In genomic region chr19:47106819-47107200, GRCh38 we compare ENCODE assay signal across 8 cellular contexts. TPM values are rescaled to one million over a fixed set of nuclear protein-coding genes. Genes with fewer than 3 reads are reported as not detected.
DNase-seq lines count a peak whose midpoint lies in the region; ATAC-seq and TF ChIP-seq lines count a peak whose summit lies in the region.

No MANE protein-coding gene starts in this region.

- intact Hi-C loops in activated T-helper 1 cell treated with anti-CD3 and anti-CD28 coated beads, Interleukin-12 subunit alpha, Interleukin-12 subunit beta, Interleukin-2, Interleukin-4 antibody, amounts not matched to agents 30 ng/mL and 10 ng/mL and 1 ng/mL, durations not matched to agents 14 hours and 24 hours and 36 hours (cut with micrococcal nuclease): loop anchor here (1.0 kb wide), 2 partner anchors 13 to 28 kb away; no protein-coding TSS in a partner anchor
- intact Hi-C loops in heart right ventricle (cut with DNase I): loop anchor here in 1 of 10 donors (10.0 kb wide), 1 partner anchor 252 kb away; the partner anchor contains the start of gene AP2S1

- TF ChIP-seq CTCF in GM23338 (conservative IDR thresholded peaks at IDR 0.05; ENCODE audit: low read depth in 2 of 2) (no peak), heart right ventricle (IDR thresholded peaks at IDR 0.05) (no peak)

- H3K4me1 ChIP-seq in GM23338 (ENCODE audit: insufficient read depth) (peaks cover 34% of the 10 kb centered on the region), heart right ventricle (peaks cover 6 to 92% (median 72%) of the 10 kb centered on the region in 9 donors)

- 68 to 71% methylated on average over 2 of the region's 2 CpGs for WGBS in heart right ventricle, 2 donors

- peak overlapping the region; percentile 7; the same call in 1 of the 2 replicates for H3K27ac Mint-ChIP-seq in GM23338
- H3K27ac Mint-ChIP-seq in activated T-helper 1 cell treated with anti-CD3 and anti-CD28 coated beads, Interleukin-12 subunit alpha, Interleukin-12 subunit beta, Interleukin-2, Interleukin-4 antibody, amounts not matched to agents 30 ng/mL and 10 ng/mL and 1 ng/mL, durations not matched to agents 14 hours and 24 hours and 36 hours: peak overlapping the region; percentile 99

- no peaks in the 10 kb centered on the region for H3K27me3 ChIP-seq in GM23338 (ENCODE audit: insufficient read depth)
- no peaks in the 10 kb centered on the region for H3K27me3 ChIP-seq in heart right ventricle

- H3K4me2 ChIP-seq in GM23338: no peak overlapping the region

- H3K4me1 Mint-ChIP-seq in GM23338: peaks cover 47% of the 10 kb centered on the region
- peaks cover 70% of the 10 kb centered on the region for H3K4me1 Mint-ChIP-seq in activated T-helper 1 cell treated with anti-CD3 and anti-CD28 coated beads, Interleukin-12 subunit alpha, Interleukin-12 subunit beta, Interleukin-2, Interleukin-4 antibody, amounts not matched to agents 30 ng/mL and 10 ng/mL and 1 ng/mL, durations not matched to agents 14 hours and 24 hours and 36 hours (ENCODE audit: low read depth)

- H3K9me3 ChIP-seq in heart right ventricle: no peaks in the 10 kb centered on the region

- H2AFZ ChIP-seq in GM23338: no peak overlapping the region

- peaks cover 16% of the 10 kb centered on the region; the same call in 1 of the 2 replicates for H3F3A ChIP-seq in GM23338 (replicated peaks; ENCODE audit: low read depth)

- ATAC-seq in GM23338: no peak
- peak in 3 of 8 donors; percentile 6 to 50 (median 7) for ATAC-seq in heart right ventricle

- H3K4me3 Mint-ChIP-seq in GM23338: no peak overlapping the region; the same call in 2 of the 3 replicates
- H3K4me3 Mint-ChIP-seq in activated T-helper 1 cell treated with anti-CD3 and anti-CD28 coated beads, Interleukin-12 subunit alpha, Interleukin-12 subunit beta, Interleukin-2, Interleukin-4 antibody, amounts not matched to agents 30 ng/mL and 10 ng/mL and 1 ng/mL, durations not matched to agents 14 hours and 24 hours and 36 hours: peak overlapping the region; percentile 92

- peak overlapping the region; percentile 45; the same call in 1 of the 2 replicates for H3K27ac ChIP-seq in GM23338 (ENCODE audit: low read depth)
- peak overlapping the region; percentile 39 to 100 (median 100) for H3K27ac ChIP-seq in heart right ventricle
- peak overlapping the region in 20 of 21 experiments; percentile 7 to 100 (median 100) for H3K27ac ChIP-seq in skin epidermis

- peaks cover 62% of the 10 kb centered on the region for H3K36me3 Mint-ChIP-seq in GM23338 (ENCODE audit: low read depth)
- H3K36me3 Mint-ChIP-seq in activated T-helper 1 cell treated with anti-CD3 and anti-CD28 coated beads, Interleukin-12 subunit alpha, Interleukin-12 subunit beta, Interleukin-2, Interleukin-4 antibody, amounts not matched to agents 30 ng/mL and 10 ng/mL and 1 ng/mL, durations not matched to agents 14 hours and 24 hours and 36 hours (ENCODE audit: low read depth): peaks cover 39% of the 10 kb centered on the region

- no peaks in the 10 kb centered on the region; the same call in 2 of the 3 replicates for H3K9me3 Mint-ChIP-seq in GM23338
- H3K9me3 Mint-ChIP-seq in activated T-helper 1 cell treated with anti-CD3 and anti-CD28 coated beads, Interleukin-12 subunit alpha, Interleukin-12 subunit beta, Interleukin-2, Interleukin-4 antibody, amounts not matched to agents 30 ng/mL and 10 ng/mL and 1 ng/mL, durations not matched to agents 14 hours and 24 hours and 36 hours: no peaks in the 10 kb centered on the region

- peaks cover 88% of the 10 kb centered on the region for H3K79me2 ChIP-seq in GM23338 (replicated peaks; ENCODE audit: insufficient read depth)

- peaks cover 16% of the 10 kb centered on the region for H3K27me3 Mint-ChIP-seq in GM23338 (ENCODE audit: insufficient read depth, low read depth, poor library complexity)
- H3K27me3 Mint-ChIP-seq in activated T-helper 1 cell treated with anti-CD3 and anti-CD28 coated beads, Interleukin-12 subunit alpha, Interleukin-12 subunit beta, Interleukin-2, Interleukin-4 antibody, amounts not matched to agents 30 ng/mL and 10 ng/mL and 1 ng/mL, durations not matched to agents 14 hours and 24 hours and 36 hours (ENCODE audit: insufficient read depth): no peaks in the 10 kb centered on the region

- H3K36me3 ChIP-seq in GM23338 (ENCODE audit: insufficient read depth) (no peaks in the 10 kb centered on the region), heart right ventricle (peaks cover 0 to 33% (median 0%) of the 10 kb centered on the region in 9 donors)

- no peak overlapping the region for H3K4me3 ChIP-seq in GM23338
- peak overlapping the region in 1 of 10 donors; percentile 1 for H3K4me3 ChIP-seq in heart right ventricle
- no peak overlapping the region for H3K4me3 ChIP-seq in skin epidermis

- H3K9me2 ChIP-seq in GM23338 (ENCODE audit: insufficient read depth): no peaks in the 10 kb centered on the region

- no peaks in the 10 kb centered on the region; the same call in 1 of the 2 replicates for H4K20me1 ChIP-seq in GM23338 (replicated peaks; ENCODE audit: insufficient read depth)

- DNase-seq in GM23338 (ENCODE audit: low spot score) (no peak), heart right ventricle (no peak), HuH-7 (ENCODE audit: low spot score) (no peak), kidney tubule cell (ENCODE audit: low spot score) (no peak), DMS153 (lab: John Stamatoyannopoulos, UW) (no peak), NAMALWA (ENCODE audit: low spot score) (no peak)
- DNase-seq in activated T-helper 1 cell treated with anti-CD3 and anti-CD28 coated beads, Interleukin-12 subunit alpha, Interleukin-12 subunit beta, Interleukin-2, Interleukin-4 antibody, amounts not matched to agents 30 ng/mL and 10 ng/mL and 1 ng/mL, durations not matched to agents 14 hours and 24 hours and 36 hours (ENCODE audit: low spot score): no peak

TF ChIP-seq in GM23338, 12 proteins besides CTCF, POLR2A, EP300 and RAD21 (continues in another document):
- TF ChIP-seq ZNF331 (CRISPR knock-in tag; IDR thresholded peaks at IDR 0.05; ENCODE audit: low read depth): no peak
- no peak for TF ChIP-seq CREB1 (CRISPR knock-in tag; IDR thresholded peaks at IDR 0.05; ENCODE audit: low read depth)
- no peak for TF ChIP-seq EZH2 (IDR thresholded peaks at IDR 0.05; ENCODE audit: low read depth, unreplicated experiment)
- no peak for TF ChIP-seq JUNB (IDR thresholded peaks at IDR 0.05; ENCODE audit: unreplicated experiment)
- TF ChIP-seq POLR2AphosphoS5 (IDR thresholded peaks at IDR 0.05; ENCODE audit: low read depth): no peak
- TF ChIP-seq EZH2phosphoT487 (IDR thresholded peaks at IDR 0.05; ENCODE audit: unreplicated experiment): no peak
- TF ChIP-seq REST (IDR thresholded peaks at IDR 0.05; ENCODE audit: unreplicated experiment): no peak
- TF ChIP-seq STAT1 (IDR thresholded peaks at IDR 0.05; ENCODE audit: unreplicated experiment): no peak
- no peak for TF ChIP-seq NANOG (IDR thresholded peaks at IDR 0.05; ENCODE audit: borderline replicate concordance)

RNA-seq across cellular contexts. Expression of gene ZC3H4, which starts 6.8 kb away (rescaled TPM):
- 33.8 and 36.9 TPM in 2 replicates for total RNA-seq in GM23338 (2014; rRNA removed; shearing (Covaris generic))
- 26.7 and 29.4 TPM in 2 replicates for polyA plus RNA-seq in GM23338 (2016; fragmentation: Nextera tagmentation; extraction: Ambion mirVana)
- total RNA-seq in activated T-helper 1 cell treated with anti-CD3 and anti-CD28 coated beads, Interleukin-12 subunit alpha, Interleukin-12 subunit beta, Interleukin-2, Interleukin-4 antibody, amounts not matched to agents 30 ng/mL and 10 ng/mL and 1 ng/mL, durations not matched to agents 14 hours and 24 hours and 36 hours: 111 and 114 TPM in 2 replicates
- 10 to 100 TPM; 19.5 to 32.8 (median 26.1) TPM for total RNA-seq in heart right ventricle
- 10 to 100 TPM in 1 of 2 donors, 1 to 10 TPM in 1; 4.5 to 13.8 TPM for polyA plus RNA-seq in heart right ventricle

RNA-seq across cellular contexts. Expression of gene SAE1, which starts 23.8 kb away (rescaled TPM):
- total RNA-seq in GM23338 (2014; rRNA removed; shearing (Covaris generic)): 236 and 258 TPM in 2 replicates
- polyA plus RNA-seq in GM23338 (2016; fragmentation: Nextera tagmentation; extraction: Ambion mirVana) (108 and 115 TPM in 2 replicates), heart right ventricle (10 to 100 TPM; 11.9 to 60.2 TPM)
- 141 and 142 TPM in 2 replicates for total RNA-seq in activated T-helper 1 cell treated with anti-CD3 and anti-CD28 coated beads, Interleukin-12 subunit alpha, Interleukin-12 subunit beta, Interleukin-2, Interleukin-4 antibody, amounts not matched to agents 30 ng/mL and 10 ng/mL and 1 ng/mL, durations not matched to agents 14 hours and 24 hours and 36 hours
- total RNA-seq in heart right ventricle: 10 to 100 TPM; 32.5 to 53.3 (median 45.5) TPM

RNA-seq across cellular contexts. Expression of gene TMEM160, which starts 58.4 kb away (rescaled TPM):
- 53.0 and 60.4 TPM in 2 replicates for total RNA-seq in GM23338 (2014; rRNA removed; shearing (Covaris generic))
- polyA plus RNA-seq in GM23338 (2016; fragmentation: Nextera tagmentation; extraction: Ambion mirVana): 251 and 255 TPM in 2 replicates
- total RNA-seq in activated T-helper 1 cell treated with anti-CD3 and anti-CD28 coated beads, Interleukin-12 subunit alpha, Interleukin-12 subunit beta, Interleukin-2, Interleukin-4 antibody, amounts not matched to agents 30 ng/mL and 10 ng/mL and 1 ng/mL, durations not matched to agents 14 hours and 24 hours and 36 hours: 51.0 and 52.1 TPM in 2 replicates
- total RNA-seq in heart right ventricle: 10 to 100 TPM; 17.9 to 34.1 (median 23.7) TPM
- 10 to 100 TPM; 15.4 to 83.8 TPM for polyA plus RNA-seq in heart right ventricle

Comparison
In these comparisons a context has a peak if more than half of its experiments do, and no peak if none do; other contexts are left out.
1. H3K27ac ChIP-seq: peak in every context shown above with its lines; median percentile 100 in heart right ventricle; 100 in skin epidermis; 45 in GM23338.